In genomic region chr1:207218512-207219352, GRCh38 we compare ENCODE assay signal across 13 cellular contexts.
DNase-seq lines count a peak whose midpoint lies in the region; TF ChIP-seq lines count a peak whose summit lies in the region.
"Had no signal": no experiment of that assay in that cellular context is flagged by ENCODE, and none has a peak within 500 bp of the region (broad histone marks: within the 10 kb centered on the region; RNA-seq: fewer than 3 reads in every experiment).

No MANE protein-coding gene starts in this region.

- no peak overlapping the region for H2BK120ac ChIP-seq in trophoblast cell (ENCODE audit: insufficient read depth, low read length, poor library complexity)

- no peak overlapping the region for H2BK12ac ChIP-seq in trophoblast cell (ENCODE audit: low read length)

- H4K8ac ChIP-seq in trophoblast cell (ENCODE audit: low read depth, low read length), result no peak overlapping the region

- no TSS peak for BruUV-seq in PC-9 (replicated peaks; lab: Mats Ljungman, UMichigan)

- POLR2A ChIA-PET in PC-9 (lab: Charles Lee; ENCODE audit: unreplicated experiment), result no interaction called here

- H2AK5ac ChIP-seq in trophoblast cell (ENCODE audit: low read length), result peak overlapping the region; percentile 66

- H4K20me1 ChIP-seq in DOHH2 (ENCODE audit: control insufficient read depth, insufficient read depth, low read depth, low read length) (no peaks in the 10 kb centered on the region), PC-9 (ENCODE audit: insufficient read depth) (no peaks in the 10 kb centered on the region)

- TF ChIP-seq CTCF in DOHH2 (IDR thresholded peaks at IDR 0.05; ENCODE audit: low read depth, low read length, poor library complexity, severe bottlenecking) (no peak), PC-9 (conservative IDR thresholded peaks at IDR 0.05) (no peak), epithelial cell of esophagus (IDR thresholded peaks at IDR 0.05; ENCODE audit: insufficient read depth, low read depth, low read length, missing control alignments) (no peak)

- H3K79me1 ChIP-seq in trophoblast cell (ENCODE audit: low read length), result no peaks in the 10 kb centered on the region

- no peak overlapping the region for H4K91ac ChIP-seq in trophoblast cell (ENCODE audit: low read depth, low read length)

- H4K12ac ChIP-seq in trophoblast cell (ENCODE audit: low read depth, low read length), result no peak overlapping the region

- H3K9ac ChIP-seq in trophoblast cell (ENCODE audit: low read length), result no peak overlapping the region
- H3K9ac ChIP-seq: parathyroid adenoma had no signal

- H2BK5ac ChIP-seq in trophoblast cell (ENCODE audit: low read depth, low read length, poor library complexity), result no peak overlapping the region

- no peak overlapping the region for H3K14ac ChIP-seq in trophoblast cell (ENCODE audit: low read length)

- H3K18ac ChIP-seq in trophoblast cell (ENCODE audit: low read length), result no peak overlapping the region

- H3K4me2 ChIP-seq in DOHH2 (ENCODE audit: low read length) (peak overlapping the region; percentile 24), PC-9 (no peak overlapping the region), trophoblast cell (ENCODE audit: low read length) (no peak overlapping the region)

- no peak overlapping the region for H3K23ac ChIP-seq in trophoblast cell (ENCODE audit: low read length)

- H3K9me2 ChIP-seq in DOHH2 (replicated peaks; ENCODE audit: control insufficient read depth, low read length) (no peaks in the 10 kb centered on the region), PC-9 (ENCODE audit: insufficient read depth) (no peaks in the 10 kb centered on the region)

- no peaks in the 10 kb centered on the region for H3K36me3 ChIP-seq in DOHH2 (ENCODE audit: control insufficient read depth, low read length)
- H3K36me3 ChIP-seq in PC-9 (ENCODE audit: low read depth), result no peaks in the 10 kb centered on the region
- H3K36me3 ChIP-seq in trophoblast cell (ENCODE audit: control insufficient read depth in 1 of 2, insufficient read depth in 2 of 2, low read length in 2 of 2), result no peaks in the 10 kb centered on the region
- H3K36me3 ChIP-seq: BE2C had no signal

- H2AFZ ChIP-seq in PC-9 (peak overlapping the region; percentile 20; the same call in 1 of the 2 replicates), trophoblast cell (ENCODE audit: insufficient read depth, low read length, poor library complexity) (no peak overlapping the region)
- H2AFZ ChIP-seq: parathyroid adenoma had no signal

- H3K9me3 ChIP-seq in DOHH2 (ENCODE audit: control insufficient read depth, insufficient read depth, low read length), result no peaks in the 10 kb centered on the region
- H3K9me3 ChIP-seq in PC-9 (ENCODE audit: insufficient read depth, low read depth), result no peaks in the 10 kb centered on the region
- H3K9me3 ChIP-seq in trophoblast cell (ENCODE audit: insufficient read depth, low read depth, low read length), result no peaks in the 10 kb centered on the region
- H3K9me3 ChIP-seq: BE2C had no signal

- H3K79me2 ChIP-seq in DOHH2 (ENCODE audit: control insufficient read depth, low read length) (no peaks in the 10 kb centered on the region), PC-9 (ENCODE audit: low read depth) (no peaks in the 10 kb centered on the region), trophoblast cell (ENCODE audit: control insufficient read depth, insufficient read depth, low read length, poor library complexity) (no peaks in the 10 kb centered on the region)
- H3K79me2 ChIP-seq: parathyroid adenoma had no signal

- H3K27me3 ChIP-seq in DOHH2 (ENCODE audit: control insufficient read depth, low read length) (no peaks in the 10 kb centered on the region), PC-9 (ENCODE audit: insufficient read depth, low read depth) (no peaks in the 10 kb centered on the region), trophoblast cell (ENCODE audit: insufficient read depth, low read length) (no peaks in the 10 kb centered on the region)

- WGBS in trophoblast cell (ENCODE audit: extremely low coverage, insufficient coverage, insufficient read length), result no CpG with 5 or more reads among the region's 6 CpGs

- peaks cover 13% of the 10 kb centered on the region for H3K4me1 ChIP-seq in DOHH2 (ENCODE audit: control insufficient read depth, low read length)
- peaks cover 31% of the 10 kb centered on the region for H3K4me1 ChIP-seq in PC-9 (replicated peaks; ENCODE audit: insufficient read depth)
- H3K4me1 ChIP-seq in trophoblast cell (ENCODE audit: control insufficient read depth in 1 of 2, insufficient read depth in 2 of 2, low read length in 2 of 2), result no peaks in the 10 kb centered on the region
- H3K4me1 ChIP-seq: BE2C, parathyroid adenoma had no signal

- intact Hi-C loops in PC-9 (cut with micrococcal nuclease; ENCODE audit: unreplicated experiment), result no loop called here

- peak in 1 of 2 experiments; percentile 37 for DNase-seq in PC-9
- DNase-seq in epithelial cell of esophagus (ENCODE audit: low read depth), result peak; percentile 62
- DNase-seq in trophoblast cell, result no peak
- DNase-seq in dedifferentiated amniotic fluid mesenchymal stem cell (ENCODE audit: extremely low spot score), result no peak
- DNase-seq in 8988T, result no peak
- no peak for DNase-seq in T-helper 9 cell
- no peak for DNase-seq in AML-193 (lab: John Stamatoyannopoulos, UW)
- DNase-seq: activated CD4-positive, alpha-beta T cell treated with anti-CD3 and anti-CD28 coated beads, Interleukin-2, amount 10 ng/mL, durations not matched to agents 24 days and 14 days; BE2C; GF-D8; head of caudate nucleus had no signal

- no peak overlapping the region for H3K4me3 ChIP-seq in DOHH2 (ENCODE audit: low read length)
- no peak overlapping the region for H3K4me3 ChIP-seq in PC-9
- no peak overlapping the region for H3K4me3 ChIP-seq in epithelial cell of esophagus (ENCODE audit: low read length)
- no peak overlapping the region for H3K4me3 ChIP-seq in trophoblast cell (ENCODE audit: low read depth, low read length)

- H3K27ac ChIP-seq in DOHH2 (ENCODE audit: low read depth, low read length) (no peak overlapping the region), PC-9 (no peak overlapping the region), trophoblast cell (ENCODE audit: low read depth, low read length) (no peak overlapping the region)
- H3K27ac ChIP-seq: parathyroid adenoma had no signal

- no peaks in the 10 kb centered on the region for H3F3A ChIP-seq in DOHH2 (ENCODE audit: control insufficient read depth, insufficient read depth)
- peaks cover 8% of the 10 kb centered on the region; the same call in 1 of the 2 replicates for H3F3A ChIP-seq in PC-9 (ENCODE audit: insufficient read depth, low read depth)

- CTCF ChIA-PET in PC-9 (lab: Charles Lee), result interaction anchor here (0.6 kb wide), 1 partner anchor 39 kb away, joined by 3 read pairs; no protein-coding TSS in a partner anchor

- no peak overlapping the region for H3K4ac ChIP-seq in trophoblast cell (ENCODE audit: low read depth, low read length)
